ENCODE assay signal across 22 cellular contexts in genomic region chr20:37425103-37425625, GRCh38.
DNase-seq lines count a peak whose midpoint lies in the region; ATAC-seq and TF ChIP-seq lines count a peak whose summit lies in the region.
"Had no signal": no experiment of that assay in that cellular context is flagged by ENCODE, and none has a peak within 500 bp of the region (broad histone marks: within the 10 kb centered on the region; RNA-seq: fewer than 3 reads in every experiment).

No MANE protein-coding gene starts in this region.

- H3K9me3 Mint-ChIP-seq in endothelial cell (ENCODE audit: unreplicated experiment): no peaks in the 10 kb centered on the region
- H3K9me3 Mint-ChIP-seq: CD14-positive monocyte; CD4-positive, alpha-beta T cell; CD8-positive, alpha-beta memory T cell; GM23338 had no signal

- TF ChIP-seq CTCF in HEK293 (tag by site-specific recombination; IDR thresholded peaks at IDR 0.05) (no peak), RWPE2 (IDR thresholded peaks at IDR 0.05; ENCODE audit: poor library complexity, severe bottlenecking) (no peak), endothelial cell (IDR thresholded peaks at IDR 0.05; ENCODE audit: unreplicated experiment) (no peak)

- H3K36me3 ChIP-seq in HEK293 (ENCODE audit: control insufficient read depth in 2 of 2, insufficient read depth in 1 of 2, low read length in 2 of 2) (no peaks in the 10 kb centered on the region), RWPE2 (ENCODE audit: low read depth) (no peaks in the 10 kb centered on the region)
- H3K36me3 ChIP-seq: BE2C; BLaER1 treated with 17β-estradiol and CSF1 and Interleukin-3, amounts not matched to agents 10 nM and 100 nM; HAP-1 had no signal

- POLR2A ChIA-PET in HEK293 (lab: Yijun Ruan, JAX): no interaction called here

- peaks cover 11% of the 10 kb centered on the region for H3K36me3 Mint-ChIP-seq in endothelial cell (ENCODE audit: low read depth, unreplicated experiment)
- H3K36me3 Mint-ChIP-seq: CD14-positive monocyte had no signal

- peaks cover 40% of the 10 kb centered on the region for H3K4me1 Mint-ChIP-seq in endothelial cell (ENCODE audit: unreplicated experiment)
- H3K4me1 Mint-ChIP-seq: CD14-positive monocyte; CD8-positive, alpha-beta memory T cell had no signal

- CTCF ChIA-PET in HEK293 (lab: Yijun Ruan, JAX): no interaction called here

- H3K4me3 Mint-ChIP-seq in endothelial cell (ENCODE audit: unreplicated experiment): peak overlapping the region; percentile 56
- H3K4me3 Mint-ChIP-seq: CD14-positive monocyte; CD4-positive, alpha-beta T cell; CD8-positive, alpha-beta memory T cell; GM23338 had no signal

- no peak overlapping the region for H3K4me3 ChIP-seq in HEK293 (ENCODE audit: low read depth, low read length)
- no peak overlapping the region for H3K4me3 ChIP-seq in RWPE2 (ENCODE audit: severe bottlenecking)
- H3K4me3 ChIP-seq: A549; BLaER1 treated with 17β-estradiol and CSF1 and Interleukin-3, amounts not matched to agents 10 nM and 100 nM; GM12878; GM23338; HAP-1 had no signal

- H3K4me1 ChIP-seq in HEK293 (ENCODE audit: control insufficient read depth, insufficient read depth, low read length) (no peaks in the 10 kb centered on the region), RWPE2 (ENCODE audit: insufficient read depth, poor library complexity, severe bottlenecking) (no peaks in the 10 kb centered on the region)
- H3K4me1 ChIP-seq: A549, BE2C had no signal

- DNase-seq in RWPE2 (ENCODE audit: low spot score) (peak; percentile 68), endothelial cell (ENCODE audit: low spot score) (no peak), NOMO-1 treated with DMSO at 0.1 percent for 48 hours (lab: John Stamatoyannopoulos, UW; ENCODE audit: unreplicated experiment) (no peak)
- DNase-seq: 8988T; ACHN; AML-193; BE2C; CD4-positive, alpha-beta T cell; CD8-positive, alpha-beta memory T cell; DMS 273 treated with DMSO at 0.1 percent for 48 hours; DMS79; EL; GDM1 had no signal

- H3K27me3 ChIP-seq in RWPE2 (ENCODE audit: insufficient read depth, poor library complexity, severe bottlenecking): peaks cover 37% of the 10 kb centered on the region
- H3K27me3 ChIP-seq: BE2C; BLaER1 treated with 17β-estradiol and CSF1 and Interleukin-3, amounts not matched to agents 10 nM and 100 nM had no signal

- H3K9me3 ChIP-seq in HEK293 (ENCODE audit: control insufficient read depth, insufficient read depth, low read depth, low read length): no peaks in the 10 kb centered on the region
- no peaks in the 10 kb centered on the region for H3K9me3 ChIP-seq in RWPE2 (ENCODE audit: severe bottlenecking)
- H3K9me3 ChIP-seq: A549; BE2C; BLaER1 treated with 17β-estradiol and CSF1 and Interleukin-3, amounts not matched to agents 10 nM and 100 nM; HAP-1 had no signal

- no peak overlapping the region for H3K27ac ChIP-seq in HEK293 (ENCODE audit: extremely low read depth, low read depth, low read length)
- H3K27ac ChIP-seq in RWPE2 (ENCODE audit: poor library complexity, severe bottlenecking): no peak overlapping the region
- H3K27ac ChIP-seq: A549; BLaER1 treated with 17β-estradiol and CSF1 and Interleukin-3, amounts not matched to agents 10 nM and 100 nM had no signal

- ATAC-seq in RWPE2 (ENCODE audit: low read depth): no peak
- ATAC-seq in GM21381 (IDR thresholded peaks at IDR 0.05; ENCODE audit: unreplicated experiment): no peak
- no peak for ATAC-seq in HG03135 (IDR thresholded peaks at IDR 0.05; ENCODE audit: unreplicated experiment)
- ATAC-seq: A549, GM12878, GM23338 had no signal

- peak overlapping the region; percentile 33 for H3K27ac Mint-ChIP-seq in endothelial cell (ENCODE audit: unreplicated experiment)
- H3K27ac Mint-ChIP-seq: CD4-positive, alpha-beta T cell; CD8-positive, alpha-beta memory T cell; GM23338 had no signal

- H3K27me3 Mint-ChIP-seq in endothelial cell (ENCODE audit: unreplicated experiment): peaks cover 16% of the 10 kb centered on the region

TF ChIP-seq in HEK293, 187 proteins besides CTCF, POLR2A, EP300 and RAD21:
- TF ChIP-seq ZNF324 (tag by site-specific recombination; IDR thresholded peaks at IDR 0.05): no peak
- TF ChIP-seq ZFP3 (tag by site-specific recombination; IDR thresholded peaks at IDR 0.05; ENCODE audit: low read depth): peak; percentile 59
